In the genomic region with DNA sequence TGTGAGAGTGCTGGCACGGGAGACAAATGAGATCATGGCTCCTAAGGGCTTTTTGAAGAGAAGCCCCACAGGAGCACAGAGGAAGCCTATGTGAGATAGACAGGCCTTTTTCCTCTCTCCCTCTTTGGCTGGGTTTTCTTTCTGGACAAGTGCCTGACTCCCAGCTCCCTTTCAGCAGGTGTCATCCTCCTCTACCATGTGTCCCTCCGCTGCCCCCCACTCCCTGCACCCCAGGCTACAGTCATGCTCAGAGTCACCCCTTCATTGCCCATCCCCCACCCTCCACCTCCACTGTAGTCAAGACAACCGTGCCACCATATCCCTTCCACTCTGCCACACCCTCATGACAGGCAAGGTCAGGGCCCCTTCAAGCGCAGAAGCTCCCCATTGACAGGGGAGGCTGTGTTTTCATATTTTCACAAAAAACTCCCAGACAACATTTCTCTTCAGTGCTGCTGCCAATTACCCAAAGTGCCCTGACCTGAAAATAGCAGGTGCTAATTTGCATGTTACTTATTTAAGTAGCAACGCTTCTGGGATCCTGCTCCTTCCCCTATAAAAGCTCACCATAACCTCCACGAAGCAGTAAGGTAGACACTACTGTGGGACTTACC, we compare ENCODE assay signal across 12 cellular contexts.
DNase-seq lines count a peak whose midpoint lies in the region; ATAC-seq and TF ChIP-seq lines count a peak whose summit lies in the region.
"Had no signal": no experiment of that assay in that cellular context is flagged by ENCODE, and none has a peak within 500 bp of the region (broad histone marks: within the 10 kb centered on the region; RNA-seq: fewer than 3 reads in every experiment).

No MANE protein-coding gene starts in this region.

- H3K9me3 ChIP-seq in SK-N-MC (ENCODE audit: low read depth, low read length): no peaks in the 10 kb centered on the region
- H3K9me3 ChIP-seq in iPS-20b (ENCODE audit: insufficient read depth, low read depth, low read length): no peaks in the 10 kb centered on the region
- H3K9me3 ChIP-seq: psoas muscle had no signal

- DNase-seq in HFFc6: no peak
- DNase-seq in SK-N-MC (ENCODE audit: low read depth, low spot score): no peak
- no peak for DNase-seq in glomerular visceral epithelial cell (ENCODE audit: extremely low spot score)
- no peak for DNase-seq in central memory CD4-positive, alpha-beta T cell
- no peak for DNase-seq in naive thymus-derived CD8-positive, alpha-beta T cell
- DNase-seq: activated naive CD4-positive, alpha-beta T cell treated with anti-CD3 and anti-CD28 coated beads, Interleukin-2, amount 50 U/mL, for 16 hours; kidney; psoas muscle; stimulated activated naive CD8-positive, alpha-beta T cell treated with anti-CD3 and anti-CD28 coated beads, Interleukin-15, amount 100 ng/mL, for 72 hours had no signal

- TF ChIP-seq CTCF in HFFc6 (IDR thresholded peaks at IDR 0.05): no peak

- peaks cover 86% of the 10 kb centered on the region for H3K4me1 Mint-ChIP-seq in HFFc6 (ENCODE audit: low read depth)
- peaks cover 15 to 43% (median 27%) of the 10 kb centered on the region in 4 donors for H3K4me1 Mint-ChIP-seq in naive thymus-derived CD8-positive, alpha-beta T cell

- H3K27ac ChIP-seq in SK-N-MC (peak overlapping the region; percentile 47; the same call in 1 of the 2 replicates), iPS-20b (ENCODE audit: low read length) (peak overlapping the region; percentile 63), skin epidermis (peak overlapping the region in 11 of 21 experiments; percentile 1 to 68 (median 41))

- H3K27me3 Mint-ChIP-seq in HFFc6 (ENCODE audit: insufficient read depth): peaks cover 9% of the 10 kb centered on the region
- H3K27me3 Mint-ChIP-seq in naive thymus-derived CD8-positive, alpha-beta T cell: peaks cover 3 to 27% (median 8%) of the 10 kb centered on the region in 5 donors

- ATAC-seq in naive thymus-derived CD8-positive, alpha-beta T cell: no peak
- ATAC-seq in HG02610 (IDR thresholded peaks at IDR 0.05; ENCODE audit: unreplicated experiment): no peak
- ATAC-seq: stimulated activated naive CD8-positive, alpha-beta T cell treated with anti-CD3 and anti-CD28 coated beads, Interleukin-15, amount 100 ng/mL, for 72 hours had no signal

- POLR2A ChIA-PET in naive thymus-derived CD8-positive, alpha-beta T cell (lab: Charles Lee): no interaction called here

- H3K27ac Mint-ChIP-seq in HFFc6: peak overlapping the region; percentile 88
- peak overlapping the region in 2 of 10 donors; percentile 19 to 48 for H3K27ac Mint-ChIP-seq in naive thymus-derived CD8-positive, alpha-beta T cell
- H3K27ac Mint-ChIP-seq: stimulated activated naive CD8-positive, alpha-beta T cell treated with anti-CD3 and anti-CD28 coated beads, Interleukin-15, amount 100 ng/mL, for 72 hours had no signal

- no peaks in the 10 kb centered on the region for H3K9me3 Mint-ChIP-seq in HFFc6
- H3K9me3 Mint-ChIP-seq in naive thymus-derived CD8-positive, alpha-beta T cell: no peaks in the 10 kb centered on the region
- H3K9me3 Mint-ChIP-seq: stimulated activated naive CD8-positive, alpha-beta T cell treated with anti-CD3 and anti-CD28 coated beads, Interleukin-15, amount 100 ng/mL, for 72 hours had no signal

- no peak overlapping the region for H3K9ac ChIP-seq in SK-N-MC (ENCODE audit: insufficient read length)
- H3K9ac ChIP-seq in iPS-20b (ENCODE audit: low read depth, low read length): peak overlapping the region; percentile 59

- H3K4me1 ChIP-seq in iPS-20b (ENCODE audit: insufficient read depth, low read length): peaks cover 50% of the 10 kb centered on the region; the same call in 1 of the 2 replicates

- no peaks in the 10 kb centered on the region for H3K36me3 ChIP-seq in SK-N-MC (ENCODE audit: insufficient read depth, low read length)
- H3K36me3 ChIP-seq in iPS-20b (ENCODE audit: insufficient read depth, low read depth, low read length): no peaks in the 10 kb centered on the region

- no peaks in the 10 kb centered on the region for H3K27me3 ChIP-seq in iPS-20b (ENCODE audit: insufficient read depth, low read length)

- peak overlapping the region; percentile 30; the same call in 1 of the 2 replicates for H3K4me3 Mint-ChIP-seq in HFFc6
- no peak overlapping the region for H3K4me3 Mint-ChIP-seq in naive thymus-derived CD8-positive, alpha-beta T cell
- H3K4me3 Mint-ChIP-seq: stimulated activated naive CD8-positive, alpha-beta T cell treated with anti-CD3 and anti-CD28 coated beads, Interleukin-15, amount 100 ng/mL, for 72 hours had no signal

- H3K36me3 Mint-ChIP-seq in HFFc6 (ENCODE audit: low read depth): peaks cover 17% of the 10 kb centered on the region
- H3K36me3 Mint-ChIP-seq in naive thymus-derived CD8-positive, alpha-beta T cell: no peaks in the 10 kb centered on the region

- H3K4me3 ChIP-seq in SK-N-MC: no peak overlapping the region
- peak overlapping the region; percentile 35; the same call in 1 of the 2 replicates for H3K4me3 ChIP-seq in iPS-20b (ENCODE audit: low read length)
- H3K4me3 ChIP-seq in skin epidermis: no peak overlapping the region
- H3K4me3 ChIP-seq: psoas muscle had no signal
